In genomic region chr10:69124558-69125121, GRCh38 we compare ENCODE assay signal across 8 cellular contexts. TPM values are rescaled to one million over a fixed set of nuclear protein-coding genes. Genes with fewer than 3 reads are reported as not detected.
DNase-seq lines count a peak whose midpoint lies in the region; ATAC-seq and TF ChIP-seq lines count a peak whose summit lies in the region.

No MANE protein-coding gene starts in this region.

- H3K9me3 ChIP-seq in HUES6 (ENCODE audit: control insufficient read depth, insufficient read depth, low read depth, low read length): no peaks in the 10 kb centered on the region
- no peaks in the 10 kb centered on the region for H3K9me3 ChIP-seq in SU-DHL-6 (ENCODE audit: insufficient read depth, low read length)
- H3K9me3 ChIP-seq in ascending aorta: no peaks in the 10 kb centered on the region
- no peaks in the 10 kb centered on the region for H3K9me3 ChIP-seq in hepatocyte (ENCODE audit: low read depth)

- TF ChIP-seq CTCF in SU-DHL-6 (IDR thresholded peaks at IDR 0.05; ENCODE audit: insufficient read depth, low read length, poor library complexity, severe bottlenecking) (no peak), ascending aorta (IDR thresholded peaks at IDR 0.05) (no peak), hepatocyte (IDR thresholded peaks at IDR 0.05; ENCODE audit: poor library complexity) (no peak), retinal pigment epithelial cell (conservative IDR thresholded peaks at IDR 0.05; ENCODE audit: low read depth, low read length) (no peak), omental fat pad (IDR thresholded peaks at IDR 0.05) (no peak)

- H3K9ac ChIP-seq in HUES6 (ENCODE audit: low read length) (peak overlapping the region; percentile 81), SU-DHL-6 (ENCODE audit: low read length) (peak overlapping the region; percentile 74)

- H3K79me2 ChIP-seq in SU-DHL-6 (ENCODE audit: insufficient read depth, low read length) (peaks cover 51% of the 10 kb centered on the region), hepatocyte (peaks cover 52% of the 10 kb centered on the region)

- H4K20me1 ChIP-seq in SU-DHL-6 (ENCODE audit: low read depth, low read length): 0 out of 2 replicates have a peak, but pooled peaks cover 4% of the 10 kb centered on the region
- H4K20me1 ChIP-seq in hepatocyte (ENCODE audit: insufficient read depth, poor library complexity, severe bottlenecking): peaks cover 28% of the 10 kb centered on the region

- H3K36me3 ChIP-seq in HUES6 (ENCODE audit: control insufficient read depth, insufficient read depth, low read length) (no peaks in the 10 kb centered on the region), SU-DHL-6 (ENCODE audit: low read length) (no peaks in the 10 kb centered on the region), ascending aorta (no peaks in the 10 kb centered on the region), hepatocyte (replicated peaks; ENCODE audit: insufficient read depth, low read depth) (no peaks in the 10 kb centered on the region)

- H3F3A ChIP-seq in SU-DHL-6 (ENCODE audit: insufficient read depth): peaks cover 7% of the 10 kb centered on the region; the same call in 1 of the 2 replicates

- H3K27me3 ChIP-seq in HUES6 (ENCODE audit: control insufficient read depth, insufficient read depth, low read length) (no peaks in the 10 kb centered on the region), SU-DHL-6 (ENCODE audit: low read length) (no peaks in the 10 kb centered on the region), ascending aorta (no peaks in the 10 kb centered on the region), hepatocyte (no peaks in the 10 kb centered on the region)

- H3K9me2 ChIP-seq in SU-DHL-6 (replicated peaks; ENCODE audit: insufficient read depth, low read length) (no peaks in the 10 kb centered on the region), hepatocyte (replicated peaks; ENCODE audit: insufficient read depth) (no peaks in the 10 kb centered on the region)

- WGBS in hepatocyte (ENCODE audit: low lambda C conversion rate, missing lambda C conversion rate): 1% methylated on average over 25 of the region's 25 CpGs

- ATAC-seq in GM21515 (IDR thresholded peaks at IDR 0.05; ENCODE audit: unreplicated experiment) (peak; percentile 28), omental fat pad (ENCODE audit: low FRiP score) (no peak)

- H3K4me1 ChIP-seq in HUES6 (ENCODE audit: control insufficient read depth, insufficient read depth, low read length): no peaks in the 10 kb centered on the region; the same call in 1 of the 2 replicates
- peaks cover 0 to 19% of the 10 kb centered on the region in 2 donors for H3K4me1 ChIP-seq in ascending aorta
- H3K4me1 ChIP-seq in hepatocyte (ENCODE audit: insufficient read depth): peaks cover 5% of the 10 kb centered on the region

- DNase-seq in DMS53 (lab: John Stamatoyannopoulos, UW) (peak; percentile 76), ascending aorta (ENCODE audit: low spot score in 2 of 2) (no peak), hepatocyte (ENCODE audit: low spot score) (peak; percentile 64), retinal pigment epithelial cell (ENCODE audit: low read depth) (peak; percentile 20), omental fat pad (ENCODE audit: low spot score) (no peak)

- intact Hi-C loops in ascending aorta (cut with DNase I): loop anchor here (2.0 to 5.0 kb wide), 4 partner anchors 64 to 402 kb away; partner anchors contain the start of genes CCAR1 and DDX50

- H3K4me2 ChIP-seq in SU-DHL-6 (ENCODE audit: low read depth, low read length, poor library complexity, severe bottlenecking): peak overlapping the region; percentile 90
- peak overlapping the region; percentile 81 for H3K4me2 ChIP-seq in hepatocyte

- H2AFZ ChIP-seq in SU-DHL-6 (ENCODE audit: low read depth, low read length, severe bottlenecking) (peak overlapping the region; percentile 66), hepatocyte (peak overlapping the region; percentile 79)

- peak overlapping the region; percentile 50; the same call in 1 of the 2 replicates for H3K27ac ChIP-seq in HUES6 (ENCODE audit: low read depth, low read length)
- peak overlapping the region; percentile 37; the same call in 1 of the 2 replicates for H3K27ac ChIP-seq in SU-DHL-6 (ENCODE audit: low read depth, low read length)
- H3K27ac ChIP-seq in ascending aorta: peak overlapping the region; percentile 98 to 99
- H3K27ac ChIP-seq in hepatocyte: peak overlapping the region; percentile 89

- H3K4me3 ChIP-seq in HUES6 (ENCODE audit: low read depth, low read length) (peak overlapping the region; percentile 90), SU-DHL-6 (ENCODE audit: insufficient read depth, low read length, poor library complexity, severe bottlenecking) (peak overlapping the region; percentile 67), ascending aorta (peak overlapping the region; percentile 92 to 96), hepatocyte (peak overlapping the region; percentile 95), retinal pigment epithelial cell (ENCODE audit: low read length) (peak overlapping the region; percentile 90)

RNA-seq across cellular contexts. Expression of gene VPS26A, which starts 0.7 kb away (rescaled TPM):
- total RNA-seq in ascending aorta: 26.0 TPM
- 51.7 and 57.6 TPM in 2 replicates for total RNA-seq in hepatocyte
- 58.7 and 71.2 TPM in 2 replicates for polyA plus RNA-seq in hepatocyte
- total RNA-seq in omental fat pad: 10 to 100 TPM; 35.5 to 46.8 (median 37.1) TPM

RNA-seq across cellular contexts. Expression of gene SRGN, which starts 36.7 kb away (rescaled TPM):
- total RNA-seq in ascending aorta (155 TPM), hepatocyte (0.68 and 2.5 TPM in 2 replicates), omental fat pad (100 to 1,000 TPM; 289 to 481 (median 419) TPM)
- 0.36 TPM in 1 of 2 replicates, not detected in the other for polyA plus RNA-seq in hepatocyte

RNA-seq across cellular contexts. Expression of gene SUPV3L1, which starts 55.4 kb away (rescaled TPM):
- total RNA-seq in ascending aorta (4.6 TPM), hepatocyte (25.2 and 27.6 TPM in 2 replicates), omental fat pad (10 to 100 TPM; 13.7 to 50.6 (median 22.0) TPM)
- 25.9 and 27.9 TPM in 2 replicates for polyA plus RNA-seq in hepatocyte

Comparison
In these comparisons a context has a peak if more than half of its experiments do, and no peak if none do; other contexts are left out.
1. DNase-seq: peak in DMS53 (single experiment), hepatocyte (single experiment) and retinal pigment epithelial cell (single experiment); none in ascending aorta (0 of 2) and omental fat pad (single experiment).
2. H3K27ac ChIP-seq: peak in every context shown above with its lines; median percentile 98 in ascending aorta; 89 in hepatocyte; 50 in HUES6; 37 in SU-DHL-6.
3. RNA of gene SRGN, which starts 36.7 kb away (total RNA-seq): 289 to 481 TPM in omental fat pad and 155 TPM in ascending aorta (single experiment); 0.68 to 2.5 TPM in hepatocyte; every median in the first group is over 10 times any median in the second.
4. Peak in every context shown above with its lines, with median percentiles within 50 percentile points of each other: H3K4me3 ChIP-seq.